In genomic region chr7:79453266-79453557, GRCh38 we compare ENCODE assay signal across 2 cellular contexts.
TF ChIP-seq lines count a peak whose summit lies in the region.

No MANE protein-coding gene starts in this region.

TF ChIP-seq in SK-N-SH, 30 proteins besides CTCF, POLR2A, EP300 and RAD21 (continued from another document):
- no peak for TF ChIP-seq REST (IDR thresholded peaks at IDR 0.05; ENCODE audit: low read depth, low read length)
- TF ChIP-seq SMC3 (IDR thresholded peaks at IDR 0.05; ENCODE audit: low read depth, low read length) = no peak
- TF ChIP-seq CHD2 (IDR thresholded peaks at IDR 0.05; ENCODE audit: low read length, partially characterized antibody) = no peak
- TF ChIP-seq RCOR1 (IDR thresholded peaks at IDR 0.05; ENCODE audit: low read length) = no peak
- TF ChIP-seq FOXJ3 (CRISPR knock-in tag; IDR thresholded peaks at IDR 0.05) = no peak
- no peak for TF ChIP-seq NRF1 (IDR thresholded peaks at IDR 0.05; ENCODE audit: low read depth, low read length)
- TF ChIP-seq POLR2AphosphoS5 (IDR thresholded peaks at IDR 0.05; ENCODE audit: low read depth, low read length) = no peak
- no peak for TF ChIP-seq GATA2 (CRISPR knock-in tag; IDR thresholded peaks at IDR 0.05)
- no peak for TF ChIP-seq USF2 (IDR thresholded peaks at IDR 0.05; ENCODE audit: borderline replicate concordance, low read depth, low read length)
- TF ChIP-seq TAF1 (IDR thresholded peaks at IDR 0.05; ENCODE audit: borderline replicate concordance, low read depth, low read length) = no peak
- no peak for TF ChIP-seq MAX (IDR thresholded peaks at IDR 0.05; ENCODE audit: low read depth)
- no peak for TF ChIP-seq JUND (IDR thresholded peaks at IDR 0.05)
- no peak for TF ChIP-seq PBX3 (IDR thresholded peaks at IDR 0.05)
- TF ChIP-seq NFIC (IDR thresholded peaks at IDR 0.05; ENCODE audit: borderline replicate concordance) = no peak
- no peak for TF ChIP-seq RXRA (IDR thresholded peaks at IDR 0.05; ENCODE audit: borderline replicate concordance, low read depth)

TF ChIP-seq in SK-N-SH treated with all-trans-retinoic acid at 6 μM for 48 hours, 23 proteins besides CTCF, POLR2A, EP300 and RAD21 (continued from another document):
- TF ChIP-seq TSHZ2 (CRISPR knock-in tag; IDR thresholded peaks at IDR 0.05) = no peak
- no peak for TF ChIP-seq ZNF565 (CRISPR knock-in tag; conservative IDR thresholded peaks at IDR 0.05; ENCODE audit: low read depth)
- no peak for TF ChIP-seq ARNTL (CRISPR knock-in tag; IDR thresholded peaks at IDR 0.05; ENCODE audit: borderline replicate concordance, low read depth)
- no peak for TF ChIP-seq RARB (CRISPR knock-in tag; IDR thresholded peaks at IDR 0.05)
- no peak for TF ChIP-seq ESRRG (CRISPR knock-in tag; IDR thresholded peaks at IDR 0.05)
- no peak for TF ChIP-seq POU6F1 (CRISPR knock-in tag; IDR thresholded peaks at IDR 0.05; ENCODE audit: borderline replicate concordance, low read depth)
